Comparison of ENCODE assay signal across 32 cellular contexts in genomic region chr2:231065966-231066365, GRCh38. TPM values are rescaled to one million over a fixed set of nuclear protein-coding genes. Genes with fewer than 3 reads are reported as not detected.
"Had no signal": no experiment of that assay in that cellular context is flagged by ENCODE, and none has a peak within 500 bp of the region (broad histone marks: within the 10 kb centered on the region; RNA-seq: fewer than 3 reads in every experiment).

No MANE protein-coding gene starts in this region.

- H3K9me3 Mint-ChIP-seq: naive thymus-derived CD8-positive, alpha-beta T cell; natural killer cell treated with Interleukin-12 subunit alpha and Interleukin-12 subunit beta and Interleukin-15 and Interleukin-18, amount 100 ng/mL, for 72 hours; nephron progenitor cell; neural crest cell; stimulated activated effector memory CD8-positive, alpha-beta T cell treated with anti-CD3 and anti-CD28 coated beads, Interleukin-12 subunit alpha, Interleukin-12 subunit beta, amount 100 ng/mL, for 72 hours; stimulated activated naive B cell treated with anti-CD40 and anti-IgM and Interleukin-4, amounts not matched to agents 10 μg/mL and 1 μg/mL and 100 μg/mL, for 72 hours; stimulated activated naive CD8-positive, alpha-beta T cell treated with anti-CD3 and anti-CD28 coated beads, Interleukin-15, Interleukin-2, amounts not matched to agents 100 ng/mL and 50 ng/mL, for 24 hours had no signal

- ATAC-seq: naive thymus-derived CD8-positive, alpha-beta T cell; natural killer cell treated with Interleukin-12 subunit alpha and Interleukin-12 subunit beta and Interleukin-15 and Interleukin-18, amount 100 ng/mL, for 72 hours; psoas muscle; right cardiac atrium; stimulated activated effector memory CD8-positive, alpha-beta T cell treated with anti-CD3 and anti-CD28 coated beads, Interleukin-12 subunit alpha, Interleukin-12 subunit beta, amount 100 ng/mL, for 72 hours; stimulated activated naive B cell treated with anti-CD40 and anti-IgM and Interleukin-4, amounts not matched to agents 10 μg/mL and 1 μg/mL and 100 μg/mL, for 72 hours had no signal

- H3K27ac Mint-ChIP-seq: naive thymus-derived CD8-positive, alpha-beta T cell; natural killer cell treated with Interleukin-12 subunit alpha and Interleukin-12 subunit beta and Interleukin-15 and Interleukin-18, amount 100 ng/mL, for 72 hours; nephron progenitor cell; progenitor cell of endocrine pancreas; stimulated activated effector memory CD8-positive, alpha-beta T cell treated with anti-CD3 and anti-CD28 coated beads, Interleukin-12 subunit alpha, Interleukin-12 subunit beta, amount 100 ng/mL, for 72 hours; stimulated activated naive B cell treated with anti-CD40 and anti-IgM and Interleukin-4, amounts not matched to agents 10 μg/mL and 1 μg/mL and 100 μg/mL, for 72 hours; stimulated activated naive CD8-positive, alpha-beta T cell treated with anti-CD3 and anti-CD28 coated beads, Interleukin-15, Interleukin-2, amounts not matched to agents 100 ng/mL and 50 ng/mL, for 24 hours had no signal

- H2AFZ ChIP-seq: parathyroid adenoma had no signal

- H3K9ac ChIP-seq: parathyroid adenoma had no signal

- H3K27me3 Mint-ChIP-seq: naive thymus-derived CD8-positive, alpha-beta T cell; natural killer cell treated with Interleukin-12 subunit alpha and Interleukin-12 subunit beta and Interleukin-15 and Interleukin-18, amount 100 ng/mL, for 72 hours; progenitor cell of endocrine pancreas; stimulated activated naive B cell treated with anti-CD40 and anti-IgM and Interleukin-4, amounts not matched to agents 10 μg/mL and 1 μg/mL and 100 μg/mL, for 72 hours; stimulated activated naive CD8-positive, alpha-beta T cell treated with anti-CD3 and anti-CD28 coated beads, Interleukin-15, Interleukin-2, amounts not matched to agents 100 ng/mL and 50 ng/mL, for 24 hours had no signal

- H3K9me3 ChIP-seq: neutrophil, ovary, psoas muscle, right lobe of liver, sigmoid colon, stomach, thoracic aorta, thyroid gland, tibial nerve, upper lobe of left lung, vagina had no signal

- H3K27ac ChIP-seq: neutrophil, ovary, parathyroid adenoma, psoas muscle, right lobe of liver, sigmoid colon, stomach, thoracic aorta, thyroid gland, tibial nerve, upper lobe of left lung, vagina had no signal

- H3K27me3 ChIP-seq: neutrophil, ovary, right lobe of liver, sigmoid colon, stomach, thyroid gland, tibial nerve, upper lobe of left lung, vagina had no signal

- H3K36me3 ChIP-seq: ovary had no signal

- DNase-seq: naive thymus-derived CD8-positive, alpha-beta T cell; nephron progenitor cell; nucleus accumbens; ovary; posterior cingulate gyrus; psoas muscle; right cardiac atrium; right lobe of liver; sigmoid colon; small intestine; stimulated activated CD4-positive, alpha-beta T cell treated with anti-CD3 and anti-CD28 coated beads, Interleukin-15, amount 100 ng/mL, for 24 hours; stimulated activated CD4-positive, alpha-beta T cell treated with anti-CD3 and anti-CD28 coated beads, Interleukin-2, amount 100 ng/mL, for 24 hours; stimulated activated CD4-positive, alpha-beta T cell treated with anti-CD3 and anti-CD28 coated beads, Interleukin-2, amount 100 ng/mL, for 48 hours; stimulated activated CD4-positive, alpha-beta T cell treated with anti-CD3 and anti-CD28 coated beads, Interleukin-4, amount 100 ng/mL, for 24 hours; stimulated activated naive B cell treated with anti-CD40 and anti-IgM and Interleukin-4, amounts not matched to agents 10 μg/mL and 1 μg/mL and 100 μg/mL, for 72 hours; stimulated activated naive CD4-positive, alpha-beta T cell treated with Interleukin-2 at 50 U/mL for 16 hours; stomach; thyroid gland; trophoblast cell had no signal

- H3K4me3 Mint-ChIP-seq: naive thymus-derived CD8-positive, alpha-beta T cell; natural killer cell treated with Interleukin-12 subunit alpha and Interleukin-12 subunit beta and Interleukin-15 and Interleukin-18, amount 100 ng/mL, for 72 hours; nephron progenitor cell; neural crest cell; stimulated activated effector memory CD8-positive, alpha-beta T cell treated with anti-CD3 and anti-CD28 coated beads, Interleukin-12 subunit alpha, Interleukin-12 subunit beta, amount 100 ng/mL, for 72 hours; stimulated activated naive B cell treated with anti-CD40 and anti-IgM and Interleukin-4, amounts not matched to agents 10 μg/mL and 1 μg/mL and 100 μg/mL, for 72 hours; stimulated activated naive CD8-positive, alpha-beta T cell treated with anti-CD3 and anti-CD28 coated beads, Interleukin-15, Interleukin-2, amounts not matched to agents 100 ng/mL and 50 ng/mL, for 24 hours had no signal

- H3K4me1 Mint-ChIP-seq: nephron progenitor cell, neural crest cell had no signal

- H3K4me1 ChIP-seq: thyroid gland, upper lobe of left lung, vagina had no signal

- FAIRE-seq: small intestine, urothelium cell line had no signal

- H3K4me3 ChIP-seq: ovary, psoas muscle, right lobe of liver, sigmoid colon, stomach, thoracic aorta, thyroid gland, tibial nerve, upper lobe of left lung, vagina had no signal

RNA-seq across cellular contexts. Expression of gene C2orf72, which starts 28.6 kb away (rescaled TPM):
- total RNA-seq: naive thymus-derived CD8-positive, alpha-beta T cell; osteoblast had no signal
- polyA plus RNA-seq: naive thymus-derived CD8-positive, alpha-beta T cell had no signal

RNA-seq across cellular contexts. Expression of gene HTR2B, which starts 58.9 kb away (rescaled TPM):
- total RNA-seq: naive thymus-derived CD8-positive, alpha-beta T cell; natural killer cell treated with Interleukin-12 subunit alpha and Interleukin-12 subunit beta and Interleukin-15 and Interleukin-18, amount 100 ng/mL, for 72 hours; neural crest cell; progenitor cell of endocrine pancreas had no signal
